ENCODE assay signal across 16 cellular contexts in the genomic region with DNA sequence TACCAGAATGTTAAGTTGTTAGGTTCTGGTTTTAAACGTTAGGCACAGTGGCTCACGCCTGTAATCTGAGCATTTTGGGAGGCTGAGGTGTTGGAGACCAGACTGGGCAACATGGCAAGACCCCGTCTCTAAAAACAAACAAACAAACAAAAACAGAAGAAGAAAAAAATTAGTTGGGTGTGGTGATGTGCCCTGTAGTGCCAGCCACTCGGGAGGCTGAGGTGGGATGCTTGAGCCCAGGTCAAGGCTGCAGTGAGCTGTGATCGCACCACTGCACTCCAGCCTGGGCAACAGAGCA.
"Had no signal": no experiment of that assay in that cellular context is flagged by ENCODE, and none has a peak within 500 bp of the region (broad histone marks: within the 10 kb centered on the region; RNA-seq: fewer than 3 reads in every experiment).

No MANE protein-coding gene starts in this region.

- H3K4me3 ChIP-seq: coronary artery, esophagus muscularis mucosa, SK-N-MC, tibial artery had no signal

- H3K4me1 ChIP-seq: tibial artery had no signal

- ATAC-seq: activated CD4-positive, CD25-positive, alpha-beta regulatory T cell treated with anti-CD3 and anti-CD28 coated beads, Interleukin-2, amount 50 U/mL, for 24 hours; stimulated activated effector memory CD8-positive, alpha-beta T cell treated with anti-CD3 and anti-CD28 coated beads, Interleukin-12 subunit alpha, Interleukin-12 subunit beta, amount 100 ng/mL, for 72 hours had no signal

- H3K9me3 ChIP-seq: esophagus muscularis mucosa, neutrophil, tibial artery had no signal

- H3K36me3 Mint-ChIP-seq: brain; stimulated activated effector memory CD8-positive, alpha-beta T cell treated with anti-CD3 and anti-CD28 coated beads, Interleukin-12 subunit alpha, Interleukin-12 subunit beta, amount 100 ng/mL, for 72 hours had no signal

- H3K9me3 Mint-ChIP-seq: activated T-helper 1 cell treated with anti-CD3 and anti-CD28 coated beads, Interleukin-12 subunit alpha, Interleukin-12 subunit beta, Interleukin-2, Interleukin-4 antibody, amounts not matched to agents 30 ng/mL and 10 ng/mL and 1 ng/mL, durations not matched to agents 14 hours and 24 hours and 36 hours; stimulated activated effector memory CD8-positive, alpha-beta T cell treated with anti-CD3 and anti-CD28 coated beads, Interleukin-12 subunit alpha, Interleukin-12 subunit beta, amount 100 ng/mL, for 72 hours had no signal

- H3K27ac ChIP-seq: esophagus muscularis mucosa, parathyroid adenoma, SK-N-MC, tibial artery had no signal

- H3K4me3 Mint-ChIP-seq: activated T-helper 1 cell treated with anti-CD3 and anti-CD28 coated beads, Interleukin-12 subunit alpha, Interleukin-12 subunit beta, Interleukin-2, Interleukin-4 antibody, amounts not matched to agents 30 ng/mL and 10 ng/mL and 1 ng/mL, durations not matched to agents 14 hours and 24 hours and 36 hours; brain; stimulated activated effector memory CD8-positive, alpha-beta T cell treated with anti-CD3 and anti-CD28 coated beads, Interleukin-12 subunit alpha, Interleukin-12 subunit beta, amount 100 ng/mL, for 72 hours had no signal

- H3K36me3 ChIP-seq: esophagus muscularis mucosa, neutrophil, tibial artery had no signal

- H3K27ac Mint-ChIP-seq: activated T-helper 1 cell treated with anti-CD3 and anti-CD28 coated beads, Interleukin-12 subunit alpha, Interleukin-12 subunit beta, Interleukin-2, Interleukin-4 antibody, amounts not matched to agents 30 ng/mL and 10 ng/mL and 1 ng/mL, durations not matched to agents 14 hours and 24 hours and 36 hours; stimulated activated effector memory CD8-positive, alpha-beta T cell treated with anti-CD3 and anti-CD28 coated beads, Interleukin-12 subunit alpha, Interleukin-12 subunit beta, amount 100 ng/mL, for 72 hours had no signal

- H3K27me3 ChIP-seq: esophagus muscularis mucosa had no signal

- DNase-seq: activated naive CD4-positive, alpha-beta T cell; central memory CD4-positive, alpha-beta T cell; effector CD4-positive, alpha-beta T cell; stimulated activated CD4-positive, alpha-beta T cell treated with anti-CD3 and anti-CD28 coated beads, Interleukin-12 subunit alpha, Interleukin-12 subunit beta, amount 100 ng/mL, for 4 hours; stimulated activated CD4-positive, alpha-beta T cell treated with anti-CD3 and anti-CD28 coated beads, Interleukin-2, amount 100 ng/mL, for 24 hours; T-helper 9 cell had no signal
